In genomic region chr1:59605761-59606160, GRCh38 we compare ENCODE assay signal across 19 cellular contexts.
DNase-seq lines count a peak whose midpoint lies in the region; ATAC-seq lines count a peak whose summit lies in the region.
"Had no signal": no experiment of that assay in that cellular context is flagged by ENCODE, and none has a peak within 500 bp of the region (broad histone marks: within the 10 kb centered on the region; RNA-seq: fewer than 3 reads in every experiment).

No MANE protein-coding gene starts in this region.

- no peak for ATAC-seq in GM18517 (IDR thresholded peaks at IDR 0.05; ENCODE audit: unreplicated experiment)
- ATAC-seq: esophagus mucosa had no signal

- DNase-seq in AG20443 (ENCODE audit: low spot score) (peak; percentile 27), LHCN-M2 (ENCODE audit: low read depth) (peak; percentile 95), foreskin melanocyte (peak; percentile 54), renal cortical epithelial cell (ENCODE audit: low read depth) (peak; percentile 79), NOMO-1 (lab: John Stamatoyannopoulos, UW; ENCODE audit: unreplicated experiment in 2 of 2) (no peak), T-helper 9 cell (no peak), NCI-H2171 treated with DMSO at 0.1 percent for 48 hours (lab: John Stamatoyannopoulos, UW) (no peak)
- DNase-seq: activated CD4-positive, alpha-beta T cell treated with anti-CD3 and anti-CD28 coated beads, Interleukin-2, amount 10 ng/mL, durations not matched to agents 7 days and 5 days; activated CD8-positive, alpha-beta memory T cell treated with anti-CD3 and anti-CD28 coated beads, Interleukin-2, amount 50 U/mL, for 4 hours; activated effector memory CD4-positive, alpha-beta T cell treated with anti-CD3 and anti-CD28 coated beads, Interleukin-2, amount 50 U/mL, for 16 hours; AML-193; amygdala; effector CD8-positive, alpha-beta T cell; NCI-H1105 treated with DMSO at 0.1 percent for 48 hours; NCI-H524 treated with DMSO at 0.1 percent for 48 hours; stimulated activated CD4-positive, alpha-beta T cell treated with anti-CD3 and anti-CD28 coated beads, Interleukin-4, amount 100 ng/mL, for 4 hours; substantia nigra had no signal

Comparison
In these comparisons a context has a peak if more than half of its experiments do, and no peak if none do; other contexts are left out.
1. DNase-seq: peak in AG20443 (single experiment), LHCN-M2 (single experiment), foreskin melanocyte (single experiment) and renal cortical epithelial cell (single experiment); none in NOMO-1 (0 of 2), T-helper 9 cell (single experiment) and NCI-H2171 treated with DMSO at 0.1 percent for 48 hours (single experiment).